In genomic region chr17:47830396-47830907, GRCh38 we compare ENCODE assay signal across 8 cellular contexts. TPM values are rescaled to one million over a fixed set of nuclear protein-coding genes. Genes with fewer than 3 reads are reported as not detected.
DNase-seq lines count a peak whose midpoint lies in the region; ATAC-seq, FAIRE-seq and TF ChIP-seq lines count a peak whose summit lies in the region.

No MANE protein-coding gene starts in this region.

- H3K27ac ChIP-seq in kidney (ENCODE audit: low read depth in 2 of 2, low read length in 2 of 2) (no peak overlapping the region), suprapubic skin (peak overlapping the region; percentile 81)

- 73% methylated on average over 18 of the region's 18 CpGs for WGBS in suprapubic skin

- TF ChIP-seq EP300 in suprapubic skin (IDR thresholded peaks at IDR 0.05), result no peak

- H3K9me3 Mint-ChIP-seq in T-helper 2 cell treated with Interferon-gamma antibody and Interleukin-4, amounts not matched to agents 5 μg/mL and 100 μg/mL, for 36 hours, result no peaks in the 10 kb centered on the region
- H3K9me3 Mint-ChIP-seq in activated naive CD8-positive, alpha-beta T cell treated with anti-CD3 and anti-CD28 coated beads for 36 hours, result no peaks in the 10 kb centered on the region

- DNase-seq in T-helper 2 cell treated with Interferon-gamma antibody and Interleukin-4, amounts not matched to agents 5 μg/mL and 100 μg/mL, for 36 hours (ENCODE audit: low spot score), result no peak
- DNase-seq in T-helper 2 cell (no peak), kidney (no peak), suprapubic skin (ENCODE audit: low spot score in 2 of 2) (no peak), HuH-7.5 (ENCODE audit: low spot score) (no peak), A172 (ENCODE audit: low spot score) (no peak)
- DNase-seq in activated naive CD8-positive, alpha-beta T cell treated with anti-CD3 and anti-CD28 coated beads for 36 hours, result no peak

- intact Hi-C loops in kidney (cut with DNase I), result no loop called here

- peaks cover 19% of the 10 kb centered on the region in 2 donors for H3K36me3 ChIP-seq in kidney (ENCODE audit: control insufficient read depth in 1 of 2, insufficient read depth in 2 of 2, low read length in 2 of 2)
- H3K36me3 ChIP-seq in suprapubic skin, result peaks cover 34% of the 10 kb centered on the region

- H3K4me3 Mint-ChIP-seq in T-helper 2 cell treated with Interferon-gamma antibody and Interleukin-4, amounts not matched to agents 5 μg/mL and 100 μg/mL, for 36 hours, result peak overlapping the region; percentile 95
- peak overlapping the region; percentile 96 for H3K4me3 Mint-ChIP-seq in activated naive CD8-positive, alpha-beta T cell treated with anti-CD3 and anti-CD28 coated beads for 36 hours

- TF ChIP-seq POLR2A in suprapubic skin (IDR thresholded peaks at IDR 0.05), result no peak

- no peaks in the 10 kb centered on the region for H3K27me3 ChIP-seq in suprapubic skin

- H3K9me3 ChIP-seq in kidney (ENCODE audit: control insufficient read depth in 1 of 2, low read length in 2 of 2) (no peaks in the 10 kb centered on the region), suprapubic skin (no peaks in the 10 kb centered on the region)

- H3K4me3 ChIP-seq in kidney (ENCODE audit: low read length in 2 of 2) (peak overlapping the region; percentile 95 to 97), suprapubic skin (peak overlapping the region; percentile 82)

- TF ChIP-seq CTCF in kidney (IDR thresholded peaks at IDR 0.05; ENCODE audit: borderline replicate concordance, extremely low read depth, insufficient read depth) (no peak), suprapubic skin (IDR thresholded peaks at IDR 0.05) (no peak)

- H3K9ac ChIP-seq in kidney (ENCODE audit: low read length in 2 of 2), result peak overlapping the region in 1 of 2 donors; percentile 82

- H3K4me1 Mint-ChIP-seq in T-helper 2 cell treated with Interferon-gamma antibody and Interleukin-4, amounts not matched to agents 5 μg/mL and 100 μg/mL, for 36 hours (ENCODE audit: low read depth), result peaks cover 25% of the 10 kb centered on the region
- H3K4me1 Mint-ChIP-seq in activated naive CD8-positive, alpha-beta T cell treated with anti-CD3 and anti-CD28 coated beads for 36 hours, result peaks cover 24% of the 10 kb centered on the region

- no peak for ATAC-seq in GM18517 (IDR thresholded peaks at IDR 0.05; ENCODE audit: unreplicated experiment)

- peak overlapping the region; percentile 86 for H3K27ac Mint-ChIP-seq in T-helper 2 cell treated with Interferon-gamma antibody and Interleukin-4, amounts not matched to agents 5 μg/mL and 100 μg/mL, for 36 hours
- H3K27ac Mint-ChIP-seq in activated naive CD8-positive, alpha-beta T cell treated with anti-CD3 and anti-CD28 coated beads for 36 hours, result peak overlapping the region; percentile 84

- H3K36me3 Mint-ChIP-seq in T-helper 2 cell treated with Interferon-gamma antibody and Interleukin-4, amounts not matched to agents 5 μg/mL and 100 μg/mL, for 36 hours (ENCODE audit: low read depth), result peaks cover 19% of the 10 kb centered on the region
- H3K36me3 Mint-ChIP-seq in activated naive CD8-positive, alpha-beta T cell treated with anti-CD3 and anti-CD28 coated beads for 36 hours, result peaks cover 15% of the 10 kb centered on the region

- H3K4me1 ChIP-seq in kidney (ENCODE audit: control insufficient read depth in 1 of 2, insufficient read depth in 1 of 2, low read depth in 1 of 2, low read length in 2 of 2) (peaks cover 7 to 19% of the 10 kb centered on the region in 2 donors), suprapubic skin (peaks cover 25% of the 10 kb centered on the region)

- no peaks in the 10 kb centered on the region for H3K27me3 Mint-ChIP-seq in T-helper 2 cell treated with Interferon-gamma antibody and Interleukin-4, amounts not matched to agents 5 μg/mL and 100 μg/mL, for 36 hours (ENCODE audit: low read depth)
- peaks cover 3% of the 10 kb centered on the region for H3K27me3 Mint-ChIP-seq in activated naive CD8-positive, alpha-beta T cell treated with anti-CD3 and anti-CD28 coated beads for 36 hours

- no peak for FAIRE-seq in kidney (lab: Jason Lieb, UNC)

RNA-seq across cellular contexts. Expression of gene MRPL10, which starts 0.9 kb away (rescaled TPM):
- 10 to 100 TPM; 70.0 to 75.2 TPM for total RNA-seq in activated naive CD8-positive, alpha-beta T cell treated with anti-CD3 and anti-CD28 coated beads for 36 hours
- total RNA-seq in kidney, result 38.3 TPM
- 52.2 TPM for polyA plus RNA-seq in kidney (ENCODE audit: insufficient read depth, low read depth, low replicate concordance)
- 10 to 100 TPM; 27.7 to 33.8 (median 31.2) TPM for total RNA-seq in suprapubic skin
- total RNA-seq in A172 (2014; rRNA removed; shearing (Covaris generic)), result 41.9 and 58.5 TPM in 2 replicates

RNA-seq across cellular contexts. Expression of gene LRRC46, which starts 1.0 kb away (rescaled TPM):
- total RNA-seq in activated naive CD8-positive, alpha-beta T cell treated with anti-CD3 and anti-CD28 coated beads for 36 hours, result under 1 TPM; 0.46 to 0.68 TPM
- total RNA-seq in kidney, result 0.91 TPM
- polyA plus RNA-seq in kidney (ENCODE audit: insufficient read depth, low read depth, low replicate concordance), result 1.5 TPM
- total RNA-seq in suprapubic skin, result not detected
- total RNA-seq in A172 (2014; rRNA removed; shearing (Covaris generic)), result 0.62 and 1.6 TPM in 2 replicates

RNA-seq across cellular contexts. Expression of gene OSBPL7, which starts 8.9 kb away (rescaled TPM):
- total RNA-seq in activated naive CD8-positive, alpha-beta T cell treated with anti-CD3 and anti-CD28 coated beads for 36 hours, result 10 to 100 TPM; 12.1 to 12.5 TPM
- total RNA-seq in kidney, result 21.2 TPM
- 5.3 TPM for polyA plus RNA-seq in kidney (ENCODE audit: insufficient read depth, low read depth, low replicate concordance)
- 1 to 10 TPM; 1.3 to 2.0 (median 1.6) TPM for total RNA-seq in suprapubic skin
- 8.2 and 19.1 TPM in 2 replicates for total RNA-seq in A172 (2014; rRNA removed; shearing (Covaris generic))

RNA-seq across cellular contexts. Expression of gene SCRN2, which starts 10.6 kb away (rescaled TPM):
- total RNA-seq in activated naive CD8-positive, alpha-beta T cell treated with anti-CD3 and anti-CD28 coated beads for 36 hours, result 10 to 100 TPM; 15.3 to 17.1 TPM
- total RNA-seq in kidney (40.3 TPM), suprapubic skin (10 to 100 TPM; 22.3 to 46.4 (median 34.7) TPM)
- polyA plus RNA-seq in kidney (ENCODE audit: insufficient read depth, low read depth, low replicate concordance), result 172 TPM
- total RNA-seq in A172 (2014; rRNA removed; shearing (Covaris generic)), result 56.8 and 65.4 TPM in 2 replicates

RNA-seq across cellular contexts. Expression of gene SP6, which starts 20.5 kb away (rescaled TPM):
- total RNA-seq in activated naive CD8-positive, alpha-beta T cell treated with anti-CD3 and anti-CD28 coated beads for 36 hours, result not detected
- total RNA-seq in kidney, result 2.0 TPM
- polyA plus RNA-seq in kidney (ENCODE audit: insufficient read depth, low read depth, low replicate concordance), result 0.86 TPM
- 10 to 100 TPM in 3 of 4 donors, 1 to 10 TPM in 1; 6.6 to 29.3 (median 19.9) TPM for total RNA-seq in suprapubic skin
- 0.19 and 0.46 TPM in 2 replicates for total RNA-seq in A172 (2014; rRNA removed; shearing (Covaris generic))
